13 cellular contexts compared by ENCODE assay signal in the genomic region with DNA sequence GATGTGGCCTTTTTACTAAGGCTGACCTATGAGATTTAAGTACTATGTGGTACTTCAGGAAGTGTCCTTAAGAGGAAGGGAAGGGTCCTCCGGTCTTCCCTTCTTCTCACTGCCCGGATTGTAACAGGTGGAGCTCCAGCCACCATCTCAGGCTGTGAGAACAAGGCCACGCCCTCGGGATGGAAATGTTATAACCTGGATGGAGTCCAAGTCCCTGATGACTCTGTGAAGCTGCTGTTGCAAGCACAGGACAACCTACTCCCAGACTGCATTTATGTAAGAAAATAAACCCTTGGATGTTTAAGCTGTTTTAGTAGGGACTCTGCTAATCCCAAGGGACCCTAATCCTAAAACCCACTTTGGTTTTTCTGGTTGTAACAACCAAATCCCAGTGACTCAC.
DNase-seq lines count a peak whose midpoint lies in the region; ATAC-seq and TF ChIP-seq lines count a peak whose summit lies in the region.
"Had no signal": no experiment of that assay in that cellular context is flagged by ENCODE, and none has a peak within 500 bp of the region (broad histone marks: within the 10 kb centered on the region; RNA-seq: fewer than 3 reads in every experiment).

No MANE protein-coding gene starts in this region.

- POLR2A ChIA-PET in CD8-positive, alpha-beta memory T cell (lab: Charles Lee), result no interaction called here

- H2AFZ ChIP-seq in neuronal stem cell (ENCODE audit: low read length), result no peak overlapping the region
- H2AFZ ChIP-seq: parathyroid adenoma had no signal

- CTCF ChIA-PET in CD8-positive, alpha-beta memory T cell (lab: Charles Lee), result no interaction called here

- no peaks in the 10 kb centered on the region for H3K9me3 ChIP-seq in left ventricle myocardium inferior (replicated peaks)
- H3K9me3 ChIP-seq in vagina, result no peaks in the 10 kb centered on the region
- peaks cover 0 to 1% of the 10 kb centered on the region in 2 donors for H3K9me3 ChIP-seq in neuronal stem cell (replicated peaks in 1 of 2; ENCODE audit: control insufficient read depth in 2 of 2, insufficient read depth in 1 of 2, low read depth in 1 of 2, low read length in 2 of 2)
- H3K9me3 ChIP-seq in CD8-positive, alpha-beta memory T cell (ENCODE audit: low read length), result no peaks in the 10 kb centered on the region

- no peak overlapping the region for H2BK15ac ChIP-seq in neuronal stem cell (ENCODE audit: low read length)

- peaks cover 0 to 4% (median 1%) of the 10 kb centered on the region in 5 donors for H3K9me3 Mint-ChIP-seq in CD8-positive, alpha-beta memory T cell

- no peak overlapping the region for H3K27ac ChIP-seq in left ventricle myocardium inferior (replicated peaks)
- H3K27ac ChIP-seq in vagina, result peak overlapping the region; percentile 37
- H3K27ac ChIP-seq in neuronal stem cell (replicated peaks; ENCODE audit: low read length), result no peak overlapping the region
- no peak overlapping the region for H3K27ac ChIP-seq in CD8-positive, alpha-beta memory T cell (ENCODE audit: low read depth, low read length)
- H3K27ac ChIP-seq: parathyroid adenoma had no signal

- no peak overlapping the region for H3K9ac ChIP-seq in neuronal stem cell (ENCODE audit: low read depth, low read length, poor library complexity)
- H3K9ac ChIP-seq: parathyroid adenoma had no signal

- H3K4me1 ChIP-seq in left ventricle myocardium inferior (no peaks in the 10 kb centered on the region), vagina (no peaks in the 10 kb centered on the region), neuronal stem cell (ENCODE audit: control insufficient read depth in 2 of 2, insufficient read depth in 1 of 2, low read depth in 1 of 2, low read length in 2 of 2) (peaks cover 0 to 2% of the 10 kb centered on the region in 2 donors)
- no peaks in the 10 kb centered on the region for H3K4me1 ChIP-seq in CD8-positive, alpha-beta memory T cell (ENCODE audit: insufficient read depth, low read length)
- H3K4me1 ChIP-seq: parathyroid adenoma had no signal

- no peak overlapping the region for H3K4me3 Mint-ChIP-seq in CD8-positive, alpha-beta memory T cell
- H3K4me3 Mint-ChIP-seq: B cell had no signal

- no peaks in the 10 kb centered on the region for H3K36me3 Mint-ChIP-seq in CD8-positive, alpha-beta memory T cell

- no peak overlapping the region for H4K8ac ChIP-seq in neuronal stem cell (ENCODE audit: low read depth, low read length)

- no CpG with 5 or more reads among the region's 4 CpGs for WGBS in neuronal stem cell (ENCODE audit: extremely low coverage in 2 of 2, insufficient read length in 2 of 2, insufficient replicate concordance in 1 of 2), 2 donors

- no peak for TF ChIP-seq CTCF in left ventricle myocardium inferior (IDR thresholded peaks at IDR 0.05; ENCODE audit: borderline replicate concordance)
- TF ChIP-seq CTCF in vagina (IDR thresholded peaks at IDR 0.05), result no peak

- H3K23ac ChIP-seq in neuronal stem cell (ENCODE audit: low read depth, low read length, poor library complexity), result no peak overlapping the region

- H2BK12ac ChIP-seq in neuronal stem cell (ENCODE audit: low read length), result no peak overlapping the region

- H3K4ac ChIP-seq in neuronal stem cell (ENCODE audit: low read length), result no peak overlapping the region

- no peak overlapping the region for H3K4me3 ChIP-seq in left ventricle myocardium inferior
- H3K4me3 ChIP-seq in vagina, result no peak overlapping the region
- H3K4me3 ChIP-seq in neuronal stem cell (ENCODE audit: low read length in 2 of 2), result no peak overlapping the region
- H3K4me3 ChIP-seq in CD8-positive, alpha-beta memory T cell (ENCODE audit: low read length), result no peak overlapping the region

- H3K18ac ChIP-seq in neuronal stem cell (ENCODE audit: low read length), result no peak overlapping the region

- no peak overlapping the region for H2BK5ac ChIP-seq in neuronal stem cell (ENCODE audit: low read length)

- H3K27me3 ChIP-seq in left ventricle myocardium inferior (ENCODE audit: low read depth) (peaks cover 45% of the 10 kb centered on the region), vagina (no peaks in the 10 kb centered on the region), neuronal stem cell (ENCODE audit: control insufficient read depth in 3 of 3, insufficient read depth in 3 of 3, low read depth in 1 of 3, low read length in 3 of 3) (no peaks in the 10 kb centered on the region)
- H3K27me3 ChIP-seq in CD8-positive, alpha-beta memory T cell (ENCODE audit: insufficient read depth, low read length, poor library complexity, severe bottlenecking), result no peaks in the 10 kb centered on the region

- no peak overlapping the region for H3K14ac ChIP-seq in neuronal stem cell (ENCODE audit: low read length)

- H3K4me1 Mint-ChIP-seq in CD8-positive, alpha-beta memory T cell, result no peaks in the 10 kb centered on the region
- H3K4me1 Mint-ChIP-seq: B cell had no signal

- no peak overlapping the region for H3K4me2 ChIP-seq in neuronal stem cell (ENCODE audit: insufficient read depth, low read length, poor library complexity, severe bottlenecking)

- no peak overlapping the region for H2BK120ac ChIP-seq in neuronal stem cell (ENCODE audit: low read depth, low read length)

- H3K79me1 ChIP-seq in neuronal stem cell (ENCODE audit: low read depth, low read length), result no peaks in the 10 kb centered on the region

- no peaks in the 10 kb centered on the region for H3K36me3 ChIP-seq in left ventricle myocardium inferior
- H3K36me3 ChIP-seq in vagina, result no peaks in the 10 kb centered on the region
- H3K36me3 ChIP-seq in neuronal stem cell (replicated peaks in 1 of 2; ENCODE audit: control insufficient read depth in 2 of 2, insufficient read depth in 2 of 2, low read length in 2 of 2), result no peaks in the 10 kb centered on the region
- H3K36me3 ChIP-seq in CD8-positive, alpha-beta memory T cell (ENCODE audit: insufficient read depth, low read length), result no peaks in the 10 kb centered on the region

- intact Hi-C loops in left ventricle myocardium superior (cut with micrococcal nuclease) (no loop called here), left ventricle myocardium inferior (cut with micrococcal nuclease) (no loop called here), vagina (cut with DNase I) (no loop called here)

- DNase-seq in left ventricle myocardium superior (no peak), left ventricle myocardium inferior (no peak), NCI-H524 (lab: John Stamatoyannopoulos, UW) (peak; percentile 93 to 97), vagina (ENCODE audit: extremely low spot score in 2 of 2) (peak in 1 of 2 donors; percentile 77), neuronal stem cell (ENCODE audit: low spot score) (no peak), OCI-M1 (lab: John Stamatoyannopoulos, UW) (no peak)
- no peak for DNase-seq in CD8-positive, alpha-beta memory T cell
- DNase-seq: cortex of kidney, NCI-H187 treated with DMSO at 0.1 percent for 48 hours, T-helper 2 cell had no signal

- no peaks in the 10 kb centered on the region for H3K27me3 Mint-ChIP-seq in CD8-positive, alpha-beta memory T cell
- H3K27me3 Mint-ChIP-seq: B cell had no signal

- H3K27ac Mint-ChIP-seq in CD8-positive, alpha-beta memory T cell, result no peak overlapping the region
- H3K27ac Mint-ChIP-seq: B cell had no signal

- no peak for TF ChIP-seq POLR2A in vagina (IDR thresholded peaks at IDR 0.05)

- no peak overlapping the region for H2AK5ac ChIP-seq in neuronal stem cell (ENCODE audit: low read depth, low read length)

- peak; percentile 49 for ATAC-seq in left ventricle myocardium superior
- ATAC-seq in esophagus mucosa, result peak; percentile 77

- no peak overlapping the region for H4K91ac ChIP-seq in neuronal stem cell (ENCODE audit: low read depth, low read length, poor library complexity)

Comparison
In these comparisons a context has a peak if more than half of its experiments do, and no peak if none do; other contexts are left out.
1. DNase-seq: peak in NCI-H524 (2 of 2); none in left ventricle myocardium superior (single experiment), left ventricle myocardium inferior (single experiment), neuronal stem cell (single experiment), OCI-M1 (single experiment) and CD8-positive, alpha-beta memory T cell (0 of 5).